Comparison of ENCODE assay signal across 8 cellular contexts in the genomic region with DNA sequence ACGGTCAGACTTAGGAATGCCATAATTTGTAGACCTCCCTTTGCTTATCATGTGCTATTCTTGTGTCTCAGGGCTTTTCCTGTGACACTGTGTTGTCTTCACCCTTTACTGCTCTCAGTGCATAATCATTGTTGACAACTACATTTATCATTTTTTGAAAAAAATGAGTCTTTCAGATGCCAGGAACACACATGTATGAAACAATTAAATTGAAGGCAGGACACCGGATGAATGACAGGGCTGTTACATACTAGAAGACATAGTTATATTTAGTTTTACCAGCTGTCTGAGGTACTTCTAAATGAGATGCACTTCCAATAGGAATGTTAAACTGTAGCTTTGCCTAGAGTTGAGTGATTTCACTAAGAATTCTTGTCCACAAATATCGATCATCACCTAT.
"Had no signal": no experiment of that assay in that cellular context is flagged by ENCODE, and none has a peak within 500 bp of the region (broad histone marks: within the 10 kb centered on the region; RNA-seq: fewer than 3 reads in every experiment).

No MANE protein-coding gene starts in this region.

- H3K27ac ChIP-seq: GM23248 had no signal

- H3K4me3 Mint-ChIP-seq: GM23338, H9, HFFc6 had no signal

- H3K4me3 ChIP-seq: GM23248, GM23338, HAP-1 had no signal

- H3K27ac Mint-ChIP-seq: GM23338, H9, HFFc6 had no signal

- H3K4me2 ChIP-seq: GM23338 had no signal

- H3K9me3 ChIP-seq: HAP-1 had no signal

- H2AFZ ChIP-seq: GM23248, GM23338 had no signal

- H3K9me3 Mint-ChIP-seq: GM23338, H9 had no signal

- H3K36me3 ChIP-seq: HAP-1 had no signal

- H3K9ac ChIP-seq: GM23248 had no signal

- DNase-seq: GM23248, GOT3, H7, H9, HCEC 1CT, HFFc6 had no signal
